ENCODE assay signal across 1 cellular context in the genomic region with DNA sequence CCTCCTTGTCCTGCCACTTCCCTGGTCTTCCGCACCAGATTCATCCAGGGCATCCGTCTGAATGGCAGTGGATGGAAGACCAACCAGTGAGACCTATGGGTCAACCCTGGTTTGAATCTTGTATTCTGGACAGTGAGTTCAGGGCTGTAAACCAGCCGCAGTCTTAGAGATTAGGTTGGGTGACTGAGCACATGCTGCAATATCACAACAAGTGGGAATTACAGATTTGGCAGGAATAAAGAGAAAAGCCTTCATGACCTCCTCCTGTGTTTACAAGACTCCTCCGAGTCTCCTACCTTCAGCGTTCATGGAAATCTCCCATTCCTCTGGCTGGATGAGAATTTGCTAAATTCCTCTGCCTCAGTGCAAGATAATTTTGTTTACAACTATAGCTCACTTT.
TF ChIP-seq lines count a peak whose summit lies in the region.

No MANE protein-coding gene starts in this region.

TF ChIP-seq in SK-N-SH, 30 proteins besides CTCF, POLR2A, EP300 and RAD21 (continued from another document):
- TF ChIP-seq, protein P1, sequence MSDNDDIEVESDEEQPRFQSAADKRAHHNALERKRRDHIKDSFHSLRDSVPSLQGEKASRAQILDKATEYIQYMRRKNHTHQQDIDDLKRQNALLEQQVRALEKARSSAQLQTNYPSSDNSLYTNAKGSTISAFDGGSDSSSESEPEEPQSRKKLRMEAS (IDR thresholded peaks at IDR 0.05; ENCODE audit: low read depth): no peak
- no peak for TF ChIP-seq MEF2A (IDR thresholded peaks at IDR 0.05; ENCODE audit: borderline replicate concordance, low read depth)
- no peak for TF ChIP-seq RCOR1 (IDR thresholded peaks at IDR 0.05; ENCODE audit: low read length)
